ENCODE assay signal across 18 cellular contexts in the genomic region with DNA sequence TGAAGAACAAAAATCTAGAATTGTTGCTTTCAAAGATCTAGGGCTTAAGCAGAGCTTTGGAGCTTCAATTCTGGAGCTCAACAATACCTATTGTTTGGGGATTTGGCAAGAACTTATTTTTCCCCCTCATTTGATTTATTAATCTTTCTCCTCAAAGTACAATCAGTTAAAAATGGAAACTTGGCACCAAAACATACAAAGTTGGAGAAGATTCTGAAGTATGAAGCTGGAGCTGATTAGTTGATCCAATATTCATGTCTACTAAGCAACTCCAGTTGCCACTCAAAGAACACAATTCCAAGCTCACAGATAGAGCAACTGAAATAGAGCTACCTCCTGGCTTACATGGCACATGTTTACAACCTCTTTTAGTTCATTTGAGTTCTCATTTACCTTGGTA. TPM values are rescaled to one million over a fixed set of nuclear protein-coding genes. Genes with fewer than 3 reads are reported as not detected.
DNase-seq lines count a peak whose midpoint lies in the region; TF ChIP-seq lines count a peak whose summit lies in the region.
"Had no signal": no experiment of that assay in that cellular context is flagged by ENCODE, and none has a peak within 500 bp of the region (broad histone marks: within the 10 kb centered on the region; RNA-seq: fewer than 3 reads in every experiment).

No MANE protein-coding gene starts in this region.

- H3K9me2 ChIP-seq in neural cell (ENCODE audit: insufficient read depth, low read length): no peaks in the 10 kb centered on the region

- H3K9ac ChIP-seq in neural cell (ENCODE audit: low read length): no peak overlapping the region
- H3K9ac ChIP-seq: BLaER1 had no signal

- no peaks in the 10 kb centered on the region for H4K20me1 ChIP-seq in neural cell (ENCODE audit: insufficient read depth)
- H4K20me1 ChIP-seq: BLaER1 had no signal

- intact Hi-C loops in posterior cingulate gyrus (cut with DNase I): loop anchor here (10.0 kb wide), 2 partner anchors 64 to 226 kb away; no protein-coding TSS in a partner anchor

- TF ChIP-seq EP300 in neural cell (conservative IDR thresholded peaks at IDR 0.05; ENCODE audit: poor library complexity, severe bottlenecking): no peak

- peaks cover 4% of the 10 kb centered on the region for H3K36me3 ChIP-seq in neural cell (ENCODE audit: insufficient read depth, low read length)
- H3K36me3 ChIP-seq: BLaER1 had no signal

- H3K27ac ChIP-seq in caudate nucleus (ENCODE audit: low read depth, low read length) (peak overlapping the region; percentile 89), neural cell (ENCODE audit: low read length) (no peak overlapping the region)
- H3K27ac ChIP-seq: BLaER1 had no signal

- TF ChIP-seq RAD21 in neural cell (conservative IDR thresholded peaks at IDR 0.05): no peak

- no peaks in the 10 kb centered on the region for H3K36me3 Mint-ChIP-seq in activated T-cell treated with anti-CD3 and anti-CD28 coated beads, Interleukin-2, amount 50 U/mL, for 24 hours (ENCODE audit: low read depth)
- H3K36me3 Mint-ChIP-seq: CD4-positive, CD25-positive, alpha-beta regulatory T cell had no signal

- no peak overlapping the region for H2AFZ ChIP-seq in neural cell (ENCODE audit: low read depth, low read length)

- peaks cover 13% of the 10 kb centered on the region for H3K4me1 Mint-ChIP-seq in activated T-cell treated with anti-CD3 and anti-CD28 coated beads, Interleukin-2, amount 50 U/mL, for 24 hours (ENCODE audit: low read depth)

- no peak for TF ChIP-seq CTCF in fibroblast of pulmonary artery (IDR thresholded peaks at IDR 0.05; ENCODE audit: low read length, missing control alignments)
- no peak for TF ChIP-seq CTCF in neural cell (IDR thresholded peaks at IDR 0.05; ENCODE audit: poor library complexity, severe bottlenecking)

- peaks cover 26% of the 10 kb centered on the region for H3K27me3 Mint-ChIP-seq in activated T-cell treated with anti-CD3 and anti-CD28 coated beads, Interleukin-2, amount 50 U/mL, for 24 hours

- DNase-seq in caudate nucleus (lab: John Stamatoyannopoulos, UW) (no peak), fibroblast of pulmonary artery (ENCODE audit: low read depth) (peak; percentile 8), superior temporal gyrus (ENCODE audit: extremely low spot score) (peak; percentile 83), posterior cingulate gyrus (no peak)
- DNase-seq in stimulated activated CD4-positive, alpha-beta T cell treated with anti-CD3 and anti-CD28 coated beads, Interleukin-4, amount 100 ng/mL, for 24 hours: no peak
- no peak for DNase-seq in activated CD8-positive, alpha-beta memory T cell treated with anti-CD3 and anti-CD28 coated beads, Interleukin-2, amount 50 U/mL, for 4 hours
- DNase-seq in activated T-cell treated with anti-CD3 and anti-CD28 coated beads, Interleukin-2, amount 50 U/mL, for 24 hours: no peak
- DNase-seq: CD4-positive, CD25-positive, alpha-beta regulatory T cell; NCI-H1048; NCI-H1417; NCI-H1694 treated with DMSO at 0.1 percent for 48 hours; NCI-H2081; NCI-H2227 treated with DMSO at 0.1 percent for 48 hours; NCI-H69; Right ventricle myocardium superior; RPMI8226 had no signal

- H3K79me2 ChIP-seq in neural cell (replicated peaks; ENCODE audit: insufficient read depth, low read length): peaks cover 83% of the 10 kb centered on the region

- no peak overlapping the region for H3K27ac Mint-ChIP-seq in activated T-cell treated with anti-CD3 and anti-CD28 coated beads, Interleukin-2, amount 50 U/mL, for 24 hours
- H3K27ac Mint-ChIP-seq: CD4-positive, CD25-positive, alpha-beta regulatory T cell had no signal

- no peaks in the 10 kb centered on the region for H3K9me3 ChIP-seq in neural cell (ENCODE audit: low read length)
- H3K9me3 ChIP-seq: BLaER1 had no signal

- H3F3A ChIP-seq in neural cell (ENCODE audit: insufficient read depth, low read length, poor library complexity, severe bottlenecking): peaks cover 9% of the 10 kb centered on the region

- H3K27me3 ChIP-seq in neural cell (ENCODE audit: insufficient read depth, low read depth, low read length): no peaks in the 10 kb centered on the region

- H3K4me3 ChIP-seq in fibroblast of pulmonary artery (replicated peaks; ENCODE audit: low read depth, low read length): no peak overlapping the region
- H3K4me3 ChIP-seq in neural cell (ENCODE audit: low read length): peak overlapping the region; percentile 72
- H3K4me3 ChIP-seq: BLaER1 had no signal

- no peaks in the 10 kb centered on the region for H3K9me3 Mint-ChIP-seq in activated T-cell treated with anti-CD3 and anti-CD28 coated beads, Interleukin-2, amount 50 U/mL, for 24 hours

- H3K4me3 Mint-ChIP-seq in activated T-cell treated with anti-CD3 and anti-CD28 coated beads, Interleukin-2, amount 50 U/mL, for 24 hours: no peak overlapping the region

- peak overlapping the region; percentile 100 for H3K4me2 ChIP-seq in neural cell (ENCODE audit: low read length)
- H3K4me2 ChIP-seq: BLaER1 had no signal

TF ChIP-seq in neural cell, 6 proteins besides CTCF, POLR2A, EP300 and RAD21:
- TF ChIP-seq MXI1 (conservative IDR thresholded peaks at IDR 0.05; ENCODE audit: poor library complexity, severe bottlenecking): no peak
- no peak for TF ChIP-seq EZH2 (IDR thresholded peaks at IDR 0.05; ENCODE audit: borderline replicate concordance, insufficient read depth, low read length, poor library complexity, severe bottlenecking)
- TF ChIP-seq TAF1 (IDR thresholded peaks at IDR 0.05; ENCODE audit: low read depth): no peak
- TF ChIP-seq, protein P1, sequence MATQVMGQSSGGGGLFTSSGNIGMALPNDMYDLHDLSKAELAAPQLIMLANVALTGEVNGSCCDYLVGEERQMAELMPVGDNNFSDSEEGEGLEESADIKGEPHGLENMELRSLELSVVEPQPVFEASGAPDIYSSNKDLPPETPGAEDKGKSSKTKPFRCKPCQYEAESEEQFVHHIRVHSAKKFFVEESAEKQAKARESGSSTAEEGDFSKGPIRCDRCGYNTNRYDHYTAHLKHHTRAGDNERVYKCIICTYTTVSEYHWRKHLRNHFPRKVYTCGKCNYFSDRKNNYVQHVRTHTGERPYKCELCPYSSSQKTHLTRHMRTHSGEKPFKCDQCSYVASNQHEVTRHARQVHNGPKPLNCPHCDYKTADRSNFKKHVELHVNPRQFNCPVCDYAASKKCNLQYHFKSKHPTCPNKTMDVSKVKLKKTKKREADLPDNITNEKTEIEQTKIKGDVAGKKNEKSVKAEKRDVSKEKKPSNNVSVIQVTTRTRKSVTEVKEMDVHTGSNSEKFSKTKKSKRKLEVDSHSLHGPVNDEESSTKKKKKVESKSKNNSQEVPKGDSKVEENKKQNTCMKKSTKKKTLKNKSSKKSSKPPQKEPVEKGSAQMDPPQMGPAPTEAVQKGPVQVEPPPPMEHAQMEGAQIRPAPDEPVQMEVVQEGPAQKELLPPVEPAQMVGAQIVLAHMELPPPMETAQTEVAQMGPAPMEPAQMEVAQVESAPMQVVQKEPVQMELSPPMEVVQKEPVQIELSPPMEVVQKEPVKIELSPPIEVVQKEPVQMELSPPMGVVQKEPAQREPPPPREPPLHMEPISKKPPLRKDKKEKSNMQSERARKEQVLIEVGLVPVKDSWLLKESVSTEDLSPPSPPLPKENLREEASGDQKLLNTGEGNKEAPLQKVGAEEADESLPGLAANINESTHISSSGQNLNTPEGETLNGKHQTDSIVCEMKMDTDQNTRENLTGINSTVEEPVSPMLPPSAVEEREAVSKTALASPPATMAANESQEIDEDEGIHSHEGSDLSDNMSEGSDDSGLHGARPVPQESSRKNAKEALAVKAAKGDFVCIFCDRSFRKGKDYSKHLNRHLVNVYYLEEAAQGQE (IDR thresholded peaks at IDR 0.05; ENCODE audit: borderline replicate concordance): no peak
- TF ChIP-seq POLR2AphosphoS5 (IDR thresholded peaks at IDR 0.05): no peak
- TF ChIP-seq SMC3 (conservative IDR thresholded peaks at IDR 0.05; ENCODE audit: poor library complexity): no peak

RNA-seq across cellular contexts. Expression of a gene that starts 3.8 kb away (rescaled TPM):
- polyA plus RNA-seq in neural cell: 89.3 and 92.7 TPM in 2 replicates
- 198 and 231 TPM in 2 replicates for polyA minus RNA-seq in neural cell
- polyA plus RNA-seq: CD4-positive, CD25-positive, alpha-beta regulatory T cell had no signal

Comparison
In these comparisons a context has a peak if more than half of its experiments do, and no peak if none do; other contexts are left out.
1. DNase-seq: peak in fibroblast of pulmonary artery (single experiment) and superior temporal gyrus (single experiment); none in caudate nucleus (0 of 61), stimulated activated CD4-positive, alpha-beta T cell treated with anti-CD3 and anti-CD28 coated beads, Interleukin-4, amount 100 ng/mL, for 24 hours (single experiment), activated CD8-positive, alpha-beta memory T cell treated with anti-CD3 and anti-CD28 coated beads, Interleukin-2, amount 50 U/mL, for 4 hours (single experiment), activated T-cell treated with anti-CD3 and anti-CD28 coated beads, Interleukin-2, amount 50 U/mL, for 24 hours (single experiment) and posterior cingulate gyrus (0 of 10).